ENCODE assay signal across 8 cellular contexts in the genomic region with DNA sequence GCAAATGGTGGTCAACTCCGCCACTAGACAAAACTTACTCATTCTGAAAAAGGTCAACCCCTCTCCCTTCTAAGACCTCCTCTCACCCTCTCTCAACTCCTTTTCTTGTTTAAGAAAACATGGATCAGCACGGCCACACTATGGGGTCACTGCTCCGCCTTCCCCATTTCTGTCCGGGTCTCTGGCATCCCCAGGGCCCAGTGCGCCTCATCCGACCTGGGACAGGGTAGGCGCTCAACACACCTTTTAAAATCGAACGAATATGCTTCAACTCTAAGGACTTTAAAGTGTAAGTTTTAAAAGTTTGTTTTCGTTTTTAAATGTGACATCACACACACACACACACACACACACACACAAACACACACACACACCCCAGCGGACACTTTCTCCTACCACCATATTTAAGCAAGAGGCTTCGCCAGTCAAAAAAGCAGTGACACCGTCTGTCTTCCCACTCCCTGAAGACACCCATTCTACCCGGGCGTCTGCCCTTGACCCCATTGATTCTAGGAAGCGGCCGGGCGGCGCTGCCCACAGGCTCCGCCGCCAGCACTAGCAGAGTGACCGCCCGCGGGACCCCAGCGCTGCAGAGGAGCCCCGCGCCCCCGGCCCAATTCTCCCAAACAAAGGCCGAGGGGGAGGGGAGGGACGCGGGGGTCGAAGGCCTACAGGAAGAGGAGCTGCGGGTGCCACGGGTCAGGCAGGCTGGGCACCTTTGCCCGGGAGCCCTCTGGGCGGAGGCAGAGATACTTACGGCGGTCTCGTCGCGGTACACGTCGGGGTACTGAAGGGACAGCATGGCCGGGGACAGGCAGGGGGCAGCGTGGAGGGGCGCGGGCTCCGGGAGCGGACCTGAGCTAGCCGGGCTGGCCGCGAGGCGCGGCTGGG. TPM values are rescaled to one million over a fixed set of nuclear protein-coding genes. Genes with fewer than 3 reads are reported as not detected.
DNase-seq lines count a peak whose midpoint lies in the region; ATAC-seq, FAIRE-seq and TF ChIP-seq lines count a peak whose summit lies in the region.

No MANE protein-coding gene starts in this region.

- peak; percentile 1 for ATAC-seq in GM19468 (IDR thresholded peaks at IDR 0.05; ENCODE audit: extremely low read depth, unreplicated experiment)

- H3K27ac ChIP-seq in HL-60 (replicated peaks) (peak overlapping the region; percentile 87), SJCRH30 (peak overlapping the region; percentile 71)

- no peak for FAIRE-seq in bronchial epithelial cell (lab: Jason Lieb, UNC)

- H3K36me3 ChIP-seq in SJCRH30 (no peaks in the 10 kb centered on the region), bronchial epithelial cell (ENCODE audit: control insufficient read depth, insufficient read depth, low read length) (peaks cover 2% of the 10 kb centered on the region), kidney epithelial cell (ENCODE audit: control insufficient read depth, insufficient read depth, low read length) (no peaks in the 10 kb centered on the region)

- no peak for TF ChIP-seq CTCF in HL-60 (IDR thresholded peaks at IDR 0.05; ENCODE audit: insufficient read depth, low read length)
- TF ChIP-seq CTCF in bronchial epithelial cell (IDR thresholded peaks at IDR 0.05; ENCODE audit: insufficient read depth, low read length, severe bottlenecking): no peak
- TF ChIP-seq CTCF in kidney epithelial cell (IDR thresholded peaks at IDR 0.05; ENCODE audit: insufficient read depth, low read length, poor library complexity, severe bottlenecking): peak; percentile 13

- H3K4me1 ChIP-seq in SJCRH30: peaks cover 8% of the 10 kb centered on the region

- DNase-seq in DMS 273 treated with DMSO at 0.1 percent for 48 hours (lab: John Stamatoyannopoulos, UW) (peak; percentile 6), HL-60 (ENCODE audit: low read depth in 1 of 2, low spot score in 1 of 2) (peak in 1 of 2 experiments; percentile 46), SJCRH30 (peak; percentile 42 to 58), bronchial epithelial cell (ENCODE audit: low read depth) (no peak), kidney epithelial cell (ENCODE audit: low read depth) (no peak), H4 (ENCODE audit: low spot score) (no peak)
- DNase-seq in stimulated activated CD4-positive, alpha-beta T cell treated with anti-CD3 and anti-CD28 coated beads, TNF-alpha, amount 100 ng/mL, for 24 hours (ENCODE audit: low read depth in 3 of 3): peak in 2 of 3 experiments; percentile 7 to 19

- no peaks in the 10 kb centered on the region for H3K27me3 ChIP-seq in HL-60 (ENCODE audit: insufficient read depth, poor library complexity, severe bottlenecking)
- H3K27me3 ChIP-seq in SJCRH30: no peaks in the 10 kb centered on the region
- no peaks in the 10 kb centered on the region for H3K27me3 ChIP-seq in bronchial epithelial cell (ENCODE audit: control insufficient read depth, insufficient read depth, low read length)
- no peaks in the 10 kb centered on the region for H3K27me3 ChIP-seq in kidney epithelial cell (ENCODE audit: control insufficient read depth, insufficient read depth, low read length)

- H3K9me3 ChIP-seq in SJCRH30 (replicated peaks): no peaks in the 10 kb centered on the region

- peak overlapping the region; percentile 81 for H3K4me3 ChIP-seq in HL-60 (replicated peaks; ENCODE audit: insufficient read depth, low read length)
- H3K4me3 ChIP-seq in SJCRH30: peak overlapping the region; percentile 92
- peak overlapping the region; percentile 95 for H3K4me3 ChIP-seq in bronchial epithelial cell (ENCODE audit: low read depth, low read length)
- H3K4me3 ChIP-seq in kidney epithelial cell (ENCODE audit: low read depth, low read length): peak overlapping the region; percentile 97

RNA-seq across cellular contexts. Expression of gene PREP, which starts 0.5 kb away (rescaled TPM):
- 46.2 and 46.4 TPM in 2 replicates for total RNA-seq in SJCRH30 (2014; rRNA removed; shearing (Covaris generic))
- total RNA-seq in bronchial epithelial cell: 30.5 and 32.1 TPM in 2 replicates
- total RNA-seq in kidney epithelial cell: 18.0 and 18.8 TPM in 2 replicates
- total RNA-seq in H4 (2014; rRNA removed; shearing (Covaris generic)): 10.5 and 12.2 TPM in 2 replicates

Comparison
In these comparisons a context has a peak if more than half of its experiments do, and no peak if none do; other contexts are left out.
1. DNase-seq: peak in DMS 273 treated with DMSO at 0.1 percent for 48 hours (single experiment), SJCRH30 (2 of 2) and stimulated activated CD4-positive, alpha-beta T cell treated with anti-CD3 and anti-CD28 coated beads, TNF-alpha, amount 100 ng/mL, for 24 hours (2 of 3); none in bronchial epithelial cell (single experiment), kidney epithelial cell (single experiment) and H4 (single experiment).
2. Peak in every context shown above with its lines, with median percentiles within 50 percentile points of each other: H3K4me3 ChIP-seq.